Comparison of ENCODE assay signal across 10 cellular contexts in the genomic region with DNA sequence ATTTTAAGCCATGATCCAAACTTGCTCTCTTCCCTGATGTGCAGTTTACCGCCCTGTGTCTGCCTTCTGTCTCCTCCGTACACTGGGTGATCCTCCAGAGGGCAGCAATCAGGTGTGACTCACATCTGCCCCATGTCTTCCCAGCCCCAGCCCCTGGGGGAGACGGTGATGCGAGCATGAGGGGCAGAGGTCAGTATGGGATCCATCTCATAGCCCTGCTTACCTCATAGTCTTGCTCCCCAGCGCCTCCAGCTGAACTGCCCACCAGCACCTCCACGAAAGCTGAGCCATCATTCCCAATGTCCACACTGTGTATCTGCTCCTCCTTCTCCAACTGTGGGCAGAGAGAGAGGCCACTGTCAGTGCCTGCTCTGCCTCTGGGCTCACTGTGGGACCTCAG. TPM values are rescaled to one million over a fixed set of nuclear protein-coding genes. Genes with fewer than 3 reads are reported as not detected.
DNase-seq lines count a peak whose midpoint lies in the region; ATAC-seq lines count a peak whose summit lies in the region.
"Had no signal": no experiment of that assay in that cellular context is flagged by ENCODE, and none has a peak within 500 bp of the region (broad histone marks: within the 10 kb centered on the region; RNA-seq: fewer than 3 reads in every experiment).

No MANE protein-coding gene starts in this region.

- ATAC-seq in naive B cell (ENCODE audit: low read depth in 2 of 2) (no peak), GM19328 (IDR thresholded peaks at IDR 0.05; ENCODE audit: unreplicated experiment) (no peak), HG03039 (IDR thresholded peaks at IDR 0.05; ENCODE audit: unreplicated experiment) (no peak)

- peak overlapping the region; percentile 84 for H3K27ac Mint-ChIP-seq in activated naive CD8-positive, alpha-beta T cell treated with anti-CD3 and anti-CD28 coated beads for 36 hours
- H3K27ac Mint-ChIP-seq in naive B cell, result peak overlapping the region; percentile 15 to 96 (median 94)

- H3K27me3 Mint-ChIP-seq in activated naive CD8-positive, alpha-beta T cell treated with anti-CD3 and anti-CD28 coated beads for 36 hours, result no peaks in the 10 kb centered on the region
- H3K27me3 Mint-ChIP-seq in naive B cell, result no peaks in the 10 kb centered on the region

- H3K4me3 Mint-ChIP-seq in activated naive CD8-positive, alpha-beta T cell treated with anti-CD3 and anti-CD28 coated beads for 36 hours, result no peak overlapping the region
- peak overlapping the region in 4 of 8 donors; percentile 47 to 89 (median 75) for H3K4me3 Mint-ChIP-seq in naive B cell

- H3K36me3 Mint-ChIP-seq in activated naive CD8-positive, alpha-beta T cell treated with anti-CD3 and anti-CD28 coated beads for 36 hours, result peaks cover 38% of the 10 kb centered on the region
- no peaks in the 10 kb centered on the region for H3K36me3 Mint-ChIP-seq in naive B cell

- DNase-seq in D341Med (ENCODE audit: low spot score) (peak; percentile 49), LHCN-M2 (ENCODE audit: low read depth) (peak; percentile 49), naive B cell (no peak), HuH-7.5 (ENCODE audit: low spot score) (no peak)
- peak; percentile 24 for DNase-seq in activated naive CD8-positive, alpha-beta T cell treated with anti-CD3 and anti-CD28 coated beads for 36 hours
- DNase-seq in NK-92 treated with Interleukin-12 subunit alpha and Interleukin-12 subunit beta, amount 100 ng/mL, for 24 hours (lab: John Stamatoyannopoulos, UW), result no peak
- DNase-seq: effector memory CD4-positive, alpha-beta T cell; NCI-H2227 treated with DMSO at 0.1 percent for 48 hours had no signal

- peaks cover 49% of the 10 kb centered on the region for H3K4me1 Mint-ChIP-seq in activated naive CD8-positive, alpha-beta T cell treated with anti-CD3 and anti-CD28 coated beads for 36 hours
- H3K4me1 Mint-ChIP-seq in naive B cell, result peaks cover 49 to 64% (median 56%) of the 10 kb centered on the region in 3 donors

- peaks cover 3% of the 10 kb centered on the region for H3K9me3 Mint-ChIP-seq in activated naive CD8-positive, alpha-beta T cell treated with anti-CD3 and anti-CD28 coated beads for 36 hours
- peaks cover 0 to 4% (median 0%) of the 10 kb centered on the region in 7 donors for H3K9me3 Mint-ChIP-seq in naive B cell

RNA-seq across cellular contexts. Expression of gene XRCC1, which starts 14.6 kb away (rescaled TPM):
- total RNA-seq in LHCN-M2 (2014; rRNA removed), result 46.6 and 46.8 TPM in 2 replicates
- polyA plus RNA-seq in LHCN-M2 (2012), result 38.5 TPM
- total RNA-seq in activated naive CD8-positive, alpha-beta T cell treated with anti-CD3 and anti-CD28 coated beads for 36 hours, result 10 to 100 TPM; 35.4 to 36.8 TPM
- polyA plus RNA-seq in naive B cell (ENCODE audit: low read depth in 6 of 6), result 10 to 100 TPM; 24.4 to 32.4 (median 29.6) TPM

RNA-seq across cellular contexts. Expression of gene PINLYP, which starts 14.9 kb away (rescaled TPM):
- total RNA-seq in LHCN-M2 (2014; rRNA removed), result 0.29 TPM in 1 of 2 replicates, not detected in the other
- polyA plus RNA-seq in LHCN-M2 (2012), result 0.41 TPM
- total RNA-seq in activated naive CD8-positive, alpha-beta T cell treated with anti-CD3 and anti-CD28 coated beads for 36 hours, result 10 to 100 TPM; 14.3 to 16.8 TPM
- polyA plus RNA-seq in naive B cell (ENCODE audit: low read depth in 6 of 6), result 1 to 10 TPM in 5 of 6 donors, not detected in 1; 1.1 to 2.6 (median 2.0) TPM

RNA-seq across cellular contexts. Expression of gene ZNF575, which starts 27.7 kb away (rescaled TPM):
- total RNA-seq in LHCN-M2 (2014; rRNA removed), result 1.5 TPM in 1 of 2 replicates, not detected in the other
- polyA plus RNA-seq in LHCN-M2 (2012), result 3.0 TPM
- total RNA-seq in activated naive CD8-positive, alpha-beta T cell treated with anti-CD3 and anti-CD28 coated beads for 36 hours, result 1 to 10 TPM; 2.0 to 2.2 TPM
- polyA plus RNA-seq in naive B cell (ENCODE audit: low read depth in 6 of 6), result 1 to 10 TPM in 4 of 6 donors, under 1 TPM in 2; 0.39 to 2.2 (median 1.6) TPM

RNA-seq across cellular contexts. Expression of gene ETHE1, which starts 33.7 kb away (rescaled TPM):
- total RNA-seq in LHCN-M2 (2014; rRNA removed), result 40.0 and 40.8 TPM in 2 replicates
- 51.1 TPM for polyA plus RNA-seq in LHCN-M2 (2012)
- 10 to 100 TPM; 41.5 to 44.8 TPM for total RNA-seq in activated naive CD8-positive, alpha-beta T cell treated with anti-CD3 and anti-CD28 coated beads for 36 hours
- 10 to 100 TPM; 15.5 to 30.7 (median 24.0) TPM for polyA plus RNA-seq in naive B cell (ENCODE audit: low read depth in 6 of 6)

RNA-seq across cellular contexts. Expression of gene IRGQ, which starts 35.2 kb away (rescaled TPM):
- total RNA-seq in LHCN-M2 (2014; rRNA removed), result 20.1 and 23.2 TPM in 2 replicates
- 7.0 TPM for polyA plus RNA-seq in LHCN-M2 (2012)
- 10 to 100 TPM; 19.8 to 24.6 TPM for total RNA-seq in activated naive CD8-positive, alpha-beta T cell treated with anti-CD3 and anti-CD28 coated beads for 36 hours
- polyA plus RNA-seq in naive B cell (ENCODE audit: low read depth in 6 of 6), result 1 to 10 TPM in 4 of 6 donors, under 1 TPM in 1, not detected in 1; 0.93 to 2.4 (median 1.3) TPM

Comparison
In these comparisons a context has a peak if more than half of its experiments do, and no peak if none do; other contexts are left out.
1. DNase-seq: peak in D341Med (single experiment), LHCN-M2 (single experiment) and activated naive CD8-positive, alpha-beta T cell treated with anti-CD3 and anti-CD28 coated beads for 36 hours (single experiment); none in naive B cell (single experiment), NK-92 treated with Interleukin-12 subunit alpha and Interleukin-12 subunit beta, amount 100 ng/mL, for 24 hours (single experiment) and HuH-7.5 (single experiment).
2. RNA of gene PINLYP, which starts 14.9 kb away (total RNA-seq): 14.3 to 16.8 TPM in activated naive CD8-positive, alpha-beta T cell treated with anti-CD3 and anti-CD28 coated beads for 36 hours; 0.29 TPM in LHCN-M2; every median in the first group is over 10 times any median in the second.